10 cellular contexts compared by ENCODE assay signal in genomic region chr7:150384406-150385239, GRCh38. TPM values are rescaled to one million over a fixed set of nuclear protein-coding genes. Genes with fewer than 3 reads are reported as not detected.
DNase-seq lines count a peak whose midpoint lies in the region; ATAC-seq, FAIRE-seq and TF ChIP-seq lines count a peak whose summit lies in the region.
"Had no signal": no experiment of that assay in that cellular context is flagged by ENCODE, and none has a peak within 500 bp of the region (broad histone marks: within the 10 kb centered on the region; RNA-seq: fewer than 3 reads in every experiment).

No MANE protein-coding gene starts in this region.

- DNase-seq in SKM-1 treated with dmso at 0.1 percent for 144 hours (lab: John Stamatoyannopoulos, UW; ENCODE audit: unreplicated experiment) (peak; percentile 23), kidney (peak; percentile 34)
- DNase-seq: left ventricle myocardium superior, stomach had no signal

- H3K4me1 ChIP-seq in HUES64 (ENCODE audit: insufficient read depth, low read length) (peaks cover 59% of the 10 kb centered on the region), kidney (ENCODE audit: control insufficient read depth in 1 of 2, insufficient read depth in 1 of 2, low read depth in 1 of 2, low read length in 2 of 2) (peaks cover 9 to 14% of the 10 kb centered on the region in 2 donors)

- H3K36me3 ChIP-seq in HUES64 (ENCODE audit: insufficient read depth, low read length) = peaks cover 14% of the 10 kb centered on the region; the same call in 1 of the 2 replicates
- H3K36me3 ChIP-seq in kidney (ENCODE audit: control insufficient read depth in 1 of 2, insufficient read depth in 2 of 2, low read length in 2 of 2) = no peaks in the 10 kb centered on the region

- H3K9ac ChIP-seq in HUES64 (ENCODE audit: low read depth, low read length) = peak overlapping the region; percentile 75
- no peak overlapping the region for H3K9ac ChIP-seq in kidney (ENCODE audit: low read length in 2 of 2)

- H3K36me3 Mint-ChIP-seq in stimulated activated memory B cell treated with anti-CD40 and anti-IgM and Interleukin-4, amounts not matched to agents 10 μg/mL and 1 μg/mL and 100 μg/mL, for 72 hours = peaks cover 13% of the 10 kb centered on the region

- no peaks in the 10 kb centered on the region for H3K9me3 Mint-ChIP-seq in stimulated activated memory B cell treated with anti-CD40 and anti-IgM and Interleukin-4, amounts not matched to agents 10 μg/mL and 1 μg/mL and 100 μg/mL, for 72 hours

- ATAC-seq in stimulated activated memory B cell treated with anti-CD40 and anti-IgM and Interleukin-4, amounts not matched to agents 10 μg/mL and 1 μg/mL and 100 μg/mL, for 72 hours = no peak
- ATAC-seq in GM18861 (IDR thresholded peaks at IDR 0.05; ENCODE audit: unreplicated experiment) (no peak), GM18511 (IDR thresholded peaks at IDR 0.05; ENCODE audit: unreplicated experiment) (no peak), HG03432 (IDR thresholded peaks at IDR 0.05; ENCODE audit: unreplicated experiment) (no peak)
- ATAC-seq: HCT116, left ventricle myocardium superior had no signal

- H3K9me3 ChIP-seq in HUES64 (ENCODE audit: insufficient read depth, low read depth, low read length) (no peaks in the 10 kb centered on the region), kidney (ENCODE audit: control insufficient read depth in 1 of 2, low read length in 2 of 2) (no peaks in the 10 kb centered on the region)
- H3K9me3 ChIP-seq: stomach had no signal

- 77% methylated on average over 12 of the region's 14 CpGs for WGBS in HUES64

- H3K4me3 ChIP-seq in HUES64 (ENCODE audit: low read length) (peak overlapping the region; percentile 27), kidney (ENCODE audit: low read length in 2 of 2) (no peak overlapping the region)
- H3K4me3 ChIP-seq: stomach had no signal

- H3K4me3 Mint-ChIP-seq in stimulated activated memory B cell treated with anti-CD40 and anti-IgM and Interleukin-4, amounts not matched to agents 10 μg/mL and 1 μg/mL and 100 μg/mL, for 72 hours = no peak overlapping the region

- no peak for FAIRE-seq in kidney (lab: Jason Lieb, UNC)

- peak overlapping the region; percentile 92 for H3K27ac ChIP-seq in HUES64 (ENCODE audit: low read depth, low read length)
- no peak overlapping the region for H3K27ac ChIP-seq in kidney (ENCODE audit: low read depth in 2 of 2, low read length in 2 of 2)

- peaks cover 64% of the 10 kb centered on the region for H3K4me1 Mint-ChIP-seq in stimulated activated memory B cell treated with anti-CD40 and anti-IgM and Interleukin-4, amounts not matched to agents 10 μg/mL and 1 μg/mL and 100 μg/mL, for 72 hours

- no peaks in the 10 kb centered on the region for H3K27me3 ChIP-seq in HUES64 (ENCODE audit: insufficient read depth, low read length)
- H3K27me3 ChIP-seq: stomach had no signal

- peak overlapping the region; percentile 95 for H3K27ac Mint-ChIP-seq in stimulated activated memory B cell treated with anti-CD40 and anti-IgM and Interleukin-4, amounts not matched to agents 10 μg/mL and 1 μg/mL and 100 μg/mL, for 72 hours

- intact Hi-C loops in kidney (cut with DNase I) = no loop called here

- H3K27me3 Mint-ChIP-seq in stimulated activated memory B cell treated with anti-CD40 and anti-IgM and Interleukin-4, amounts not matched to agents 10 μg/mL and 1 μg/mL and 100 μg/mL, for 72 hours = no peaks in the 10 kb centered on the region

- no peak for TF ChIP-seq CTCF in kidney (IDR thresholded peaks at IDR 0.05; ENCODE audit: borderline replicate concordance, extremely low read depth, insufficient read depth)

RNA-seq across cellular contexts. Expression of gene ZNF775, which starts 5.5 kb away (rescaled TPM):
- polyA plus RNA-seq in HUES64 (2013, experiment 1 of 2) = 12.3 TPM
- 13.2 TPM for polyA plus RNA-seq in HUES64 (2013, experiment 2 of 2)
- 3.7 TPM for total RNA-seq in kidney
- polyA plus RNA-seq in kidney (ENCODE audit: insufficient read depth, low read depth, low replicate concordance) = 5.2 TPM

RNA-seq across cellular contexts. Expression of gene REPIN1, which starts 16.0 kb away (rescaled TPM):
- polyA plus RNA-seq in HUES64 (2013, experiment 1 of 2) = 78.2 TPM
- 91.5 TPM for polyA plus RNA-seq in HUES64 (2013, experiment 2 of 2)
- 95.8 TPM for total RNA-seq in kidney
- polyA plus RNA-seq in kidney (ENCODE audit: insufficient read depth, low read depth, low replicate concordance) = 53.7 TPM

RNA-seq across cellular contexts. Expression of gene RARRES2, which starts 43.2 kb away (rescaled TPM):
- 94.7 TPM for polyA plus RNA-seq in HUES64 (2013, experiment 1 of 2)
- 75.3 TPM for polyA plus RNA-seq in HUES64 (2013, experiment 2 of 2)
- total RNA-seq in kidney = 104 TPM
- 475 TPM for polyA plus RNA-seq in kidney (ENCODE audit: insufficient read depth, low read depth, low replicate concordance)
